Comparison of ENCODE assay signal across 1 cellular context in genomic region chr3:157117875-157118654, GRCh38.
TF ChIP-seq lines count a peak whose summit lies in the region.

No MANE protein-coding gene starts in this region.

TF ChIP-seq in K562, 482 proteins besides CTCF, POLR2A, EP300 and RAD21 (continued from another document):
- 0 out of 2 replicates have a peak, but pooled peaks have one; percentile 37 for TF ChIP-seq DPF2 (IDR thresholded peaks at IDR 0.05)
- peak; percentile 46; the same call in 1 of the 2 replicates for TF ChIP-seq SMARCA4 (IDR thresholded peaks at IDR 0.05)
- no peak for TF ChIP-seq E2F8 (IDR thresholded peaks at IDR 0.05; ENCODE audit: low read depth, partially characterized antibody)
- TF ChIP-seq, protein P1, sequence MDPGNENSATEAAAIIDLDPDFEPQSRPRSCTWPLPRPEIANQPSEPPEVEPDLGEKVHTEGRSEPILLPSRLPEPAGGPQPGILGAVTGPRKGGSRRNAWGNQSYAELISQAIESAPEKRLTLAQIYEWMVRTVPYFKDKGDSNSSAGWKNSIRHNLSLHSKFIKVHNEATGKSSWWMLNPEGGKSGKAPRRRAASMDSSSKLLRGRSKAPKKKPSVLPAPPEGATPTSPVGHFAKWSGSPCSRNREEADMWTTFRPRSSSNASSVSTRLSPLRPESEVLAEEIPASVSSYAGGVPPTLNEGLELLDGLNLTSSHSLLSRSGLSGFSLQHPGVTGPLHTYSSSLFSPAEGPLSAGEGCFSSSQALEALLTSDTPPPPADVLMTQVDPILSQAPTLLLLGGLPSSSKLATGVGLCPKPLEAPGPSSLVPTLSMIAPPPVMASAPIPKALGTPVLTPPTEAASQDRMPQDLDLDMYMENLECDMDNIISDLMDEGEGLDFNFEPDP (CRISPR knock-in tag; IDR thresholded peaks at IDR 0.05) = no peak
- TF ChIP-seq ZNF592 (IDR thresholded peaks at IDR 0.05) = peak; percentile 19; the same call in 1 of the 2 replicates
- peak in 1 of 2 experiments; percentile 56; a peak in 2 of 4 replicates for TF ChIP-seq TBL1XR1 (IDR thresholded peaks at IDR 0.05; ENCODE audit: low read length in 2 of 2)
- peak; percentile 83 for TF ChIP-seq CBFA2T3 (IDR thresholded peaks at IDR 0.05)
- TF ChIP-seq DNMT1 (IDR thresholded peaks at IDR 0.05) = no peak
- TF ChIP-seq NCOR1 (IDR thresholded peaks at IDR 0.05) = peak; percentile 49; the same call in 1 of the 2 replicates
- no peak for TF ChIP-seq POLR2AphosphoS5 (IDR thresholded peaks at IDR 0.05; ENCODE audit: control insufficient read depth, insufficient read depth, low read depth, low read length)
- no peak for TF ChIP-seq KDM4B (IDR thresholded peaks at IDR 0.05; ENCODE audit: borderline replicate concordance in 2 of 2, low read depth in 1 of 2)
- TF ChIP-seq CBX8 (IDR thresholded peaks at IDR 0.05; ENCODE audit: borderline replicate concordance, extremely low read depth, low read depth, low read length, poor library complexity, severe bottlenecking) = no peak
- 0 out of 2 replicates have a peak, but pooled peaks have one; percentile 43 for TF ChIP-seq MTA1 (IDR thresholded peaks at IDR 0.05; ENCODE audit: borderline replicate concordance)
- TF ChIP-seq PBX2 (CRISPR knock-in tag; IDR thresholded peaks at IDR 0.05; ENCODE audit: low read depth) = no peak
- 0 out of 2 replicates have a peak, but pooled peaks have one; percentile 59 for TF ChIP-seq PBX2 (tag; conservative IDR thresholded peaks at IDR 0.05; ENCODE audit: low read depth)
- no peak for TF ChIP-seq THRAP3 (IDR thresholded peaks at IDR 0.05; ENCODE audit: borderline replicate concordance)
- TF ChIP-seq PRMT5 (CRISPR knock-in tag; IDR thresholded peaks at IDR 0.05) = no peak
- TF ChIP-seq MYC (IDR thresholded peaks at IDR 0.05; ENCODE audit: low read depth, low read length) = 0 out of 2 replicates have a peak, but pooled peaks have one; percentile 15
- TF ChIP-seq MYC (CRISPR knock-in tag; IDR thresholded peaks at IDR 0.05; ENCODE audit: borderline replicate concordance, low read depth) = 0 out of 2 replicates have a peak, but pooled peaks have one; percentile 22
- peak; percentile 86 for TF ChIP-seq ARID1B (IDR thresholded peaks at IDR 0.05)
- peak; percentile 30; the same call in 1 of the 2 replicates for TF ChIP-seq MTA2 (IDR thresholded peaks at IDR 0.05; ENCODE audit: low read depth)
- no peak for TF ChIP-seq ZNF232 (CRISPR knock-in tag; IDR thresholded peaks at IDR 0.05)
- TF ChIP-seq MEIS2 (IDR thresholded peaks at IDR 0.05; ENCODE audit: partially characterized antibody) = peak; percentile 39
- TF ChIP-seq, protein P2, sequence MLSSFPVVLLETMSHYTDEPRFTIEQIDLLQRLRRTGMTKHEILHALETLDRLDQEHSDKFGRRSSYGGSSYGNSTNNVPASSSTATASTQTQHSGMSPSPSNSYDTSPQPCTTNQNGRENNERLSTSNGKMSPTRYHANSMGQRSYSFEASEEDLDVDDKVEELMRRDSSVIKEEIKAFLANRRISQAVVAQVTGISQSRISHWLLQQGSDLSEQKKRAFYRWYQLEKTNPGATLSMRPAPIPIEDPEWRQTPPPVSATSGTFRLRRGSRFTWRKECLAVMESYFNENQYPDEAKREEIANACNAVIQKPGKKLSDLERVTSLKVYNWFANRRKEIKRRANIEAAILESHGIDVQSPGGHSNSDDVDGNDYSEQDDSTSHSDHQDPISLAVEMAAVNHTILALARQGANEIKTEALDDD (IDR thresholded peaks at IDR 0.05) = peak; percentile 14; the same call in 1 of the 2 replicates
- peak; percentile 54 for TF ChIP-seq L3MBTL2 (IDR thresholded peaks at IDR 0.05)
- TF ChIP-seq ZNF764 (CRISPR knock-in tag; IDR thresholded peaks at IDR 0.05; ENCODE audit: low read depth) = no peak
- TF ChIP-seq MBD2 (IDR thresholded peaks at IDR 0.05; ENCODE audit: borderline replicate concordance, low read depth) = no peak
- no peak for TF ChIP-seq ZNF143 (CRISPR knock-in tag; IDR thresholded peaks at IDR 0.05)
- peak; percentile 49 to 56; a peak in 2 of 4 replicates for TF ChIP-seq KDM1A (IDR thresholded peaks at IDR 0.05)
- no peak for TF ChIP-seq CBX5 (IDR thresholded peaks at IDR 0.05; ENCODE audit: borderline replicate concordance, low read depth)
- TF ChIP-seq RCOR1 (IDR thresholded peaks at IDR 0.05; ENCODE audit: borderline replicate concordance in 1 of 2, low read depth in 2 of 2, low read length in 2 of 2) = peak in 1 of 2 experiments; percentile 60; a peak in 1 of 4 replicates
- no peak for TF ChIP-seq BRCA1 (IDR thresholded peaks at IDR 0.05)
- no peak for TF ChIP-seq BRCA1 (CRISPR knock-in tag; IDR thresholded peaks at IDR 0.05)
- TF ChIP-seq ILK (tag; IDR thresholded peaks at IDR 0.05; ENCODE audit: borderline replicate concordance, low read depth) = no peak
- no peak for TF ChIP-seq SUPT5H (IDR thresholded peaks at IDR 0.05)
- TF ChIP-seq DMBX1 (CRISPR knock-in tag; IDR thresholded peaks at IDR 0.05; ENCODE audit: borderline replicate concordance) = peak; percentile 14; the same call in 1 of the 2 replicates
- no peak for TF ChIP-seq ZNF583 (CRISPR knock-in tag; IDR thresholded peaks at IDR 0.05)
- TF ChIP-seq CREM (IDR thresholded peaks at IDR 0.05; ENCODE audit: low read depth) = peak; percentile 42; the same call in 1 of the 2 replicates
- no peak for TF ChIP-seq NR2C2 (CRISPR knock-in tag; IDR thresholded peaks at IDR 0.05)
- peak; percentile 48 for TF ChIP-seq NR2C2 (tag; IDR thresholded peaks at IDR 0.05)
- no peak for TF ChIP-seq IRF2 (CRISPR knock-in tag; IDR thresholded peaks at IDR 0.05)
- TF ChIP-seq CXXC5 (CRISPR knock-in tag; IDR thresholded peaks at IDR 0.05) = peak; percentile 0
- peak; percentile 86 for TF ChIP-seq SOX6 (IDR thresholded peaks at IDR 0.05)
- TF ChIP-seq TAL1 (IDR thresholded peaks at IDR 0.05) = peak; percentile 74
- peak; percentile 74 for TF ChIP-seq CBFA2T2 (conservative IDR thresholded peaks at IDR 0.05)
